Comparison of ENCODE assay signal across 8 cellular contexts in the genomic region with DNA sequence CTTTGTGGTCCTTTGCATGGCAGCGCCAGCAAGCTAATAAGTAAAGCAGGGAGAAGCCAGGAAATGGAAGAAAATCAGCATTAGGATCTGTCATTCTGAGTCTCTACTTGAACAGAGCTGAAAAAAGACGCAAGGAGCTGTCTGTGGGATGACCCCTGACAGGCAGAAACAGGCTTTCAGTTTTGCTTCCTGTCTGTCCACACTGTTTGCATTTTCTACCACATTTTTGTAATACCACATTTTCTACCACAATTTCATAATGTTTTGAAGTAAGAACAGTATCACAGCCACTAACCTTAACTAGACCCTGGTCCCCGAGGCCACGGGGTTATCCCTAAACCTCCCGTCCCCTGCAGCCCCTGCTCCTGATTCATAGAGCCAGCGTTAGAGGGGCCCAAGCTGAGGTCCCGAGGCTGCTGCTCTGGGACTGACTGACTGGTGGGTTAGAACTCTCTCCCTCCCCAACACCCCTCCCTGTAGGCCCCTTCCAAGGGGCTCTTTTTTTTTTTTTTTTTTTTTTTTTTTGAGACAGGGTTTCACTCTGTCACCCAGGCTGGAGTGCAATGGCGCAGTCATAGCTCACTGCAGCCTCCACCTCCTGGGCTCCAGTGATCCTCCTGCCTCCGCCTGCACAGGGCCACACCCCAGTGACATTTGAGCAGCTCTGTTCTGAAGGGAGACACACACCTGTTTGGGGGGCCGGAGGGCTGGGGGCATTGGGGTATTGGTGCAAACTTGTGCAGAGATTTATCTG. TPM values are rescaled to one million over a fixed set of nuclear protein-coding genes. Genes with fewer than 3 reads are reported as not detected.
A peak's percentile ranks its signal among the peaks of the same experiment; 100 is the strongest.
DNase-seq lines count a peak whose midpoint lies in the region; ATAC-seq, FAIRE-seq and TF ChIP-seq lines count a peak whose summit lies in the region.

No MANE protein-coding gene starts in this region.

- peak overlapping the region; percentile 69 for H2BK5ac ChIP-seq in trophoblast cell (ENCODE audit: low read depth, low read length, poor library complexity)

- H3K4me1 Mint-ChIP-seq in CD14-positive monocyte, result peaks cover 57% of the 10 kb centered on the region
- peaks cover 23% of the 10 kb centered on the region for H3K4me1 Mint-ChIP-seq in activated T-helper 2 cell treated with anti-CD3 and anti-CD28 coated beads, Interferon-gamma antibody, Interleukin-2, Interleukin-4, amounts not matched to agents 10 μg/mL and 5 μg/mL and 100 μg/mL, durations not matched to agents 14 hours and 24 hours and 36 hours (ENCODE audit: low read depth)

- H3K27ac ChIP-seq in trophoblast cell (ENCODE audit: low read depth, low read length), result peak overlapping the region; percentile 64

- H4K8ac ChIP-seq in trophoblast cell (ENCODE audit: low read depth, low read length), result no peak overlapping the region

- no peak overlapping the region for H3K18ac ChIP-seq in trophoblast cell (ENCODE audit: low read length)

- no peak overlapping the region for H3K14ac ChIP-seq in trophoblast cell (ENCODE audit: low read length)

- peak overlapping the region; percentile 90 to 97 (median 95) for H3K27ac Mint-ChIP-seq in CD14-positive monocyte
- H3K27ac Mint-ChIP-seq in activated T-helper 2 cell treated with anti-CD3 and anti-CD28 coated beads, Interferon-gamma antibody, Interleukin-2, Interleukin-4, amounts not matched to agents 10 μg/mL and 5 μg/mL and 100 μg/mL, durations not matched to agents 14 hours and 24 hours and 36 hours, result peak overlapping the region; percentile 55

- peak overlapping the region; percentile 70 to 83 for H3K4me3 Mint-ChIP-seq in CD14-positive monocyte
- H3K4me3 Mint-ChIP-seq in activated T-helper 2 cell treated with anti-CD3 and anti-CD28 coated beads, Interferon-gamma antibody, Interleukin-2, Interleukin-4, amounts not matched to agents 10 μg/mL and 5 μg/mL and 100 μg/mL, durations not matched to agents 14 hours and 24 hours and 36 hours (ENCODE audit: low read depth), result no peak overlapping the region

- H3K27me3 Mint-ChIP-seq in CD14-positive monocyte (ENCODE audit: low read depth in 3 of 3), result peaks cover 19 to 33% (median 26%) of the 10 kb centered on the region in 3 donors
- H3K27me3 Mint-ChIP-seq in activated T-helper 2 cell treated with anti-CD3 and anti-CD28 coated beads, Interferon-gamma antibody, Interleukin-2, Interleukin-4, amounts not matched to agents 10 μg/mL and 5 μg/mL and 100 μg/mL, durations not matched to agents 14 hours and 24 hours and 36 hours (ENCODE audit: low read depth), result peaks cover 3% of the 10 kb centered on the region

- H2AFZ ChIP-seq in trophoblast cell (ENCODE audit: insufficient read depth, low read length, poor library complexity), result no peak overlapping the region

- peaks cover 3 to 10% (median 7%) of the 10 kb centered on the region in 7 donors for H3K9me3 Mint-ChIP-seq in CD14-positive monocyte
- no peaks in the 10 kb centered on the region for H3K9me3 Mint-ChIP-seq in activated T-helper 2 cell treated with anti-CD3 and anti-CD28 coated beads, Interferon-gamma antibody, Interleukin-2, Interleukin-4, amounts not matched to agents 10 μg/mL and 5 μg/mL and 100 μg/mL, durations not matched to agents 14 hours and 24 hours and 36 hours

- H3K4me2 ChIP-seq in trophoblast cell (ENCODE audit: low read length), result peak overlapping the region; percentile 13

- no peak overlapping the region for H3K23ac ChIP-seq in trophoblast cell (ENCODE audit: low read length)

- H3K4ac ChIP-seq in trophoblast cell (ENCODE audit: low read depth, low read length), result no peak overlapping the region

- peaks cover 29 to 37% of the 10 kb centered on the region in 2 experiments for H3K4me1 ChIP-seq in trophoblast cell (ENCODE audit: control insufficient read depth in 1 of 2, insufficient read depth in 2 of 2, low read length in 2 of 2)

- WGBS in trophoblast cell (ENCODE audit: extremely low coverage, insufficient coverage, insufficient read length), result no CpG with 5 or more reads among the region's 10 CpGs

- H3K9me3 ChIP-seq in trophoblast cell (ENCODE audit: insufficient read depth, low read depth, low read length), result no peaks in the 10 kb centered on the region

- H3K4me3 ChIP-seq in trophoblast cell (ENCODE audit: low read depth, low read length), result no peak overlapping the region

- H3K79me1 ChIP-seq in trophoblast cell (ENCODE audit: low read length), result peaks cover 32% of the 10 kb centered on the region

- TF ChIP-seq CTCF in CD14-positive monocyte (IDR thresholded peaks at IDR 0.05), result no peak

- no peak overlapping the region for H2BK12ac ChIP-seq in trophoblast cell (ENCODE audit: low read length)

- ATAC-seq in HG03460 (IDR thresholded peaks at IDR 0.05; ENCODE audit: unreplicated experiment), result peak; percentile 64
- no peak for ATAC-seq in esophagus mucosa

- FAIRE-seq in GM19239 (lab: Jason Lieb, UNC), result peak; percentile 87

- H3K79me2 ChIP-seq in trophoblast cell (ENCODE audit: control insufficient read depth, insufficient read depth, low read length, poor library complexity), result peaks cover 7% of the 10 kb centered on the region

- peaks cover 0 to 2% of the 10 kb centered on the region in 2 experiments for H3K36me3 ChIP-seq in trophoblast cell (ENCODE audit: control insufficient read depth in 1 of 2, insufficient read depth in 2 of 2, low read length in 2 of 2)

- H3K9ac ChIP-seq in trophoblast cell (ENCODE audit: low read length), result no peak overlapping the region

- H2AK5ac ChIP-seq in trophoblast cell (ENCODE audit: low read length), result no peak overlapping the region

- no peak overlapping the region for H4K12ac ChIP-seq in trophoblast cell (ENCODE audit: low read depth, low read length)

- peak overlapping the region; percentile 64 for H4K91ac ChIP-seq in trophoblast cell (ENCODE audit: low read depth, low read length)

- peaks cover 0 to 2% of the 10 kb centered on the region in 2 donors for H3K36me3 Mint-ChIP-seq in CD14-positive monocyte
- no peaks in the 10 kb centered on the region for H3K36me3 Mint-ChIP-seq in activated T-helper 2 cell treated with anti-CD3 and anti-CD28 coated beads, Interferon-gamma antibody, Interleukin-2, Interleukin-4, amounts not matched to agents 10 μg/mL and 5 μg/mL and 100 μg/mL, durations not matched to agents 14 hours and 24 hours and 36 hours (ENCODE audit: low read depth)

- H2BK120ac ChIP-seq in trophoblast cell (ENCODE audit: insufficient read depth, low read length, poor library complexity), result peak overlapping the region; percentile 67

- H3K27me3 ChIP-seq in trophoblast cell (ENCODE audit: insufficient read depth, low read length), result no peaks in the 10 kb centered on the region

- DNase-seq in CD14-positive monocyte (ENCODE audit: low spot score) (no peak), GM19239 (ENCODE audit: insufficient read length, low spot score) (peak; percentile 92), trophoblast cell (peak; percentile 54 to 90), COLO829 (ENCODE audit: low spot score) (no peak)
- DNase-seq in activated T-helper 2 cell treated with anti-CD3 and anti-CD28 coated beads, Interferon-gamma antibody, Interleukin-2, Interleukin-4, amounts not matched to agents 10 μg/mL and 5 μg/mL and 100 μg/mL, durations not matched to agents 14 hours and 24 hours and 36 hours (ENCODE audit: low spot score), result peak; percentile 27
- DNase-seq in activated effector memory CD4-positive, alpha-beta T cell treated with Interleukin-2 at 50 U/mL for 16 hours, result no peak

- intact Hi-C loops in CD14-positive monocyte (cut with micrococcal nuclease), result no loop called here
- intact Hi-C loops in activated T-helper 2 cell treated with anti-CD3 and anti-CD28 coated beads, Interferon-gamma antibody, Interleukin-2, Interleukin-4, amounts not matched to agents 10 μg/mL and 5 μg/mL and 100 μg/mL, durations not matched to agents 14 hours and 24 hours and 36 hours (cut with micrococcal nuclease), result loop anchor here (2.0 kb wide), 1 partner anchor 34 kb away; no protein-coding TSS in a partner anchor

RNA-seq across cellular contexts. Expression of a gene that starts 4.0 kb away (rescaled TPM):
- polyA plus RNA-seq in CD14-positive monocyte, result under 1 TPM in 1 of 2 donors, not detected in 1; 0.51 TPM
- not detected in 2 replicates for total RNA-seq in activated T-helper 2 cell treated with anti-CD3 and anti-CD28 coated beads, Interferon-gamma antibody, Interleukin-2, Interleukin-4, amounts not matched to agents 10 μg/mL and 5 μg/mL and 100 μg/mL, durations not matched to agents 14 hours and 24 hours and 36 hours
- 116 and 128 TPM in 2 replicates for polyA plus RNA-seq in trophoblast cell (2013)
- 154 TPM for total RNA-seq in esophagus mucosa

RNA-seq across cellular contexts. Expression of a gene that starts 8.1 kb away (rescaled TPM):
- polyA plus RNA-seq in CD14-positive monocyte, result 10 to 100 TPM; 35.3 to 40.7 TPM
- total RNA-seq in activated T-helper 2 cell treated with anti-CD3 and anti-CD28 coated beads, Interferon-gamma antibody, Interleukin-2, Interleukin-4, amounts not matched to agents 10 μg/mL and 5 μg/mL and 100 μg/mL, durations not matched to agents 14 hours and 24 hours and 36 hours, result 60.5 and 72.6 TPM in 2 replicates
- 85.0 and 88.0 TPM in 2 replicates for polyA plus RNA-seq in trophoblast cell (2013)
- 33.1 TPM for total RNA-seq in esophagus mucosa

RNA-seq across cellular contexts. Expression of a gene that starts 17.6 kb away (rescaled TPM):
- not detected for polyA plus RNA-seq in CD14-positive monocyte
- total RNA-seq in activated T-helper 2 cell treated with anti-CD3 and anti-CD28 coated beads, Interferon-gamma antibody, Interleukin-2, Interleukin-4, amounts not matched to agents 10 μg/mL and 5 μg/mL and 100 μg/mL, durations not matched to agents 14 hours and 24 hours and 36 hours, result not detected in 2 replicates
- polyA plus RNA-seq in trophoblast cell (2013), result 0.15 and 0.17 TPM in 2 replicates
- total RNA-seq in esophagus mucosa, result 0.20 TPM

RNA-seq across cellular contexts. Expression of a gene that starts 23.1 kb away (rescaled TPM):
- under 1 TPM in 1 of 2 donors, not detected in 1; 0.34 TPM for polyA plus RNA-seq in CD14-positive monocyte
- not detected in 2 replicates for total RNA-seq in activated T-helper 2 cell treated with anti-CD3 and anti-CD28 coated beads, Interferon-gamma antibody, Interleukin-2, Interleukin-4, amounts not matched to agents 10 μg/mL and 5 μg/mL and 100 μg/mL, durations not matched to agents 14 hours and 24 hours and 36 hours
- polyA plus RNA-seq in trophoblast cell (2013), result 4.4 and 4.7 TPM in 2 replicates
- total RNA-seq in esophagus mucosa, result 18.4 TPM

RNA-seq across cellular contexts. Expression of a gene that starts 27.7 kb away (rescaled TPM):
- under 1 TPM; 0.18 to 0.40 TPM for polyA plus RNA-seq in CD14-positive monocyte
- 27.4 and 31.4 TPM in 2 replicates for total RNA-seq in activated T-helper 2 cell treated with anti-CD3 and anti-CD28 coated beads, Interferon-gamma antibody, Interleukin-2, Interleukin-4, amounts not matched to agents 10 μg/mL and 5 μg/mL and 100 μg/mL, durations not matched to agents 14 hours and 24 hours and 36 hours
- polyA plus RNA-seq in trophoblast cell (2013), result 6.9 and 7.1 TPM in 2 replicates
- 2.0 TPM for total RNA-seq in esophagus mucosa

Comparison
In these comparisons a context has a peak if more than half of its experiments do, and no peak if none do; other contexts are left out.
1. DNase-seq: peak in GM19239 (single experiment), activated T-helper 2 cell treated with anti-CD3 and anti-CD28 coated beads, Interferon-gamma antibody, Interleukin-2, Interleukin-4, amounts not matched to agents 10 μg/mL and 5 μg/mL and 100 μg/mL, durations not matched to agents 14 hours and 24 hours and 36 hours (single experiment) and trophoblast cell (2 of 2); none in CD14-positive monocyte (single experiment), activated effector memory CD4-positive, alpha-beta T cell treated with Interleukin-2 at 50 U/mL for 16 hours (single experiment) and COLO829 (single experiment).
2. RNA of a gene that starts 4.0 kb away (total RNA-seq): 154 TPM in esophagus mucosa (single experiment); not detected in activated T-helper 2 cell treated with anti-CD3 and anti-CD28 coated beads, Interferon-gamma antibody, Interleukin-2, Interleukin-4, amounts not matched to agents 10 μg/mL and 5 μg/mL and 100 μg/mL, durations not matched to agents 14 hours and 24 hours and 36 hours; every median in the first group is over 100 times any median in the second.